ENCODE assay signal across 20 cellular contexts in genomic region chr17:10624966-10625365, GRCh38.
"Had no signal": no experiment of that assay in that cellular context is flagged by ENCODE, and none has a peak within 500 bp of the region (broad histone marks: within the 10 kb centered on the region; RNA-seq: fewer than 3 reads in every experiment).

No MANE protein-coding gene starts in this region.

- H3K4me3 ChIP-seq: esophagus muscularis mucosa, left lung, lower lobe of right lung, ovary, sigmoid colon, testis had no signal

- H3K27me3 ChIP-seq: esophagus muscularis mucosa, left lung, neutrophil, ovary, sigmoid colon, testis had no signal

- H3K27ac ChIP-seq: esophagus muscularis mucosa, left lung, lower lobe of right lung, neutrophil, ovary, sigmoid colon, testis had no signal

- H3K36me3 ChIP-seq: lower lobe of right lung, ovary had no signal

- ATAC-seq: activated T-cell treated with anti-CD3 and anti-CD28 coated beads, Interleukin-2, amount 50 U/mL, for 72 hours; left lung; lower lobe of right lung had no signal

- DNase-seq: activated CD4-positive, alpha-beta T cell treated with anti-CD3 and anti-CD28 coated beads for 4 hours; activated CD4-positive, alpha-beta T cell treated with anti-CD3 and anti-CD28 coated beads, Interleukin-2, amount 50 U/mL, for 4 hours; activated naive CD4-positive, alpha-beta T cell treated with Interleukin-2 at 50 U/mL for 16 hours; activated T-cell treated with anti-CD3 and anti-CD28 coated beads for 4 hours; activated T-cell treated with anti-CD3 and anti-CD28 coated beads, Interleukin-2, amount 50 U/mL, for 72 hours; anterior cingulate cortex; endodermal cell; foreskin melanocyte; left lung; lower lobe of right lung; mesenchymal stem cell; nephron progenitor cell; ovary; sigmoid colon; stimulated activated CD4-positive, alpha-beta T cell treated with anti-CD3 and anti-CD28 coated beads, Interleukin-2, amount 100 ng/mL, for 48 hours; stimulated activated naive CD4-positive, alpha-beta T cell treated with Interleukin-2 at 50 U/mL for 16 hours; testis; trophoblast cell had no signal

- H3K9me3 ChIP-seq: esophagus muscularis mucosa, left lung, lower lobe of right lung, neutrophil, ovary, sigmoid colon, testis had no signal

- H3K4me1 ChIP-seq: esophagus muscularis mucosa, left lung, lower lobe of right lung, sigmoid colon had no signal
